7 cellular contexts compared by ENCODE assay signal in the genomic region with DNA sequence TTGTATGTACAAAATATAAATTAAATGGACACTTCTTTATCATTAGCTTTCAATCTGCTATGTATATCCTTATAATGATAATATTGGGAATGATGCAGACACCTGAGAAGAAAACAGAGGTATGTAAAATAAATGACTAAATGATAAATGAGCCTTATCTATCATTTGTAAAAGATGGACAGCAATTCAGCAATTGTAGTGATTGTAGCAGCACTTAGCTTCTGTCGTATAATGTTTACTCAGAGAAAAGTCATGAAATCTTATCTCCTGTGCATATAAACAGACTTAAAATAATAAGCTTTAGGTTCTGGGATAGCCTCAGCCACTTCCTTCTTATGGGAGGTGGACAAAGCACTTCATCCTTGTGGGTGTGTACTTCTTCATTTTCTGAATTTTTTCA.
"Had no signal": no experiment of that assay in that cellular context is flagged by ENCODE, and none has a peak within 500 bp of the region (broad histone marks: within the 10 kb centered on the region; RNA-seq: fewer than 3 reads in every experiment).

No MANE protein-coding gene starts in this region.

- H3K36me3 ChIP-seq: HAP-1 had no signal

- DNase-seq: GM23248, GOT3, H7, HFFc6, KBM-7 had no signal

- H3K27ac ChIP-seq: GM23248, HL-60 had no signal

- H3K9me3 ChIP-seq: HAP-1 had no signal

- H3K4me3 ChIP-seq: GM23248, HAP-1 had no signal

- H3K4me1 ChIP-seq: HAP-1 had no signal
